Comparison of ENCODE assay signal across 25 cellular contexts in the genomic region with DNA sequence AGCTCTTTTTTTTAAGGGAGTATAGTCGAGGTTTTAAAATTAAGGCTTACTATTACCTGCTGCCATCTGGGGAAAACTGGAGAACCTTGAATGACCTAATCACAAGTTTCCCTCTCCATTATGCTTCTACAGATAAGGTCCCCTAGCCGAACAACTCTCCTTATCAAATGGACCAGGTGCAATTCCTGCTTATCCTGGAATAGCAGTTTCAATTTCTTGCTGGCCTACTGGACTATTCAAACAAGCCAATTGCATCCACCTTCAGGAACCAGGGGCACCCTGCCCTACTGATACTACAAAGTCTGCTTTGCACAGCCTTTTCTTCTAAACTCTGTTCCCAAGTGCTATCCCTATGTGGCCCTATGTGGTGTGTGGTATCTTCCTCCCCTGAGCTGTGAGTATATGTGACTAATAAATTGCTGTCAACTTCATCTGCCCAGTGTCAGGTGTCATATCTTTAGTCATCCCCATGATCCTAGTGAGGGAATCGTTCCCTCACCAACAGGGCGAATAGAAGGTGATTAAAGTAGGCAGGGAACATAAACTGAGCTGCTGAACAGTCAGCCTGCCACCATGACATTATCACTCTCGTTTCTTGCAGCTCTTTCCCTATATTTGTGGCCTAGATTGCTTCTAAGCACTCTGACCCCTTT.
"Had no signal": no experiment of that assay in that cellular context is flagged by ENCODE, and none has a peak within 500 bp of the region (broad histone marks: within the 10 kb centered on the region; RNA-seq: fewer than 3 reads in every experiment).

No MANE protein-coding gene starts in this region.

- H3K4me1 ChIP-seq: adrenal gland, ascending aorta, right lobe of liver, tibial nerve had no signal

- H3K9me3 ChIP-seq: adrenal gland, ascending aorta, heart right ventricle, left ventricle myocardium inferior, mucosa of descending colon, right lobe of liver, suprapubic skin, tibial nerve had no signal

- H3K4me3 ChIP-seq: adrenal gland, ascending aorta, coronary artery, heart right ventricle, left ventricle myocardium inferior, lung, mucosa of descending colon, right lobe of liver, suprapubic skin, tibial nerve had no signal

- DNase-seq: activated CD4-positive, alpha-beta T cell treated with anti-CD3 and anti-CD28 coated beads for 36 hours; activated CD4-positive, CD25-positive, alpha-beta regulatory T cell; activated CD8-positive, alpha-beta memory T cell treated with anti-CD3 and anti-CD28 coated beads for 24 hours; activated effector memory CD4-positive, alpha-beta T cell treated with anti-CD3 and anti-CD28 coated beads, Interleukin-2, amount 50 U/mL, for 16 hours; activated naive CD4-positive, alpha-beta T cell treated with anti-CD3 and anti-CD28 coated beads for 36 hours; activated naive CD8-positive, alpha-beta T cell treated with anti-CD3 and anti-CD28 coated beads for 36 hours; activated T-cell treated with anti-CD3 and anti-CD28 coated beads, Interleukin-2, amount 50 U/mL, for 1 hour; adrenal gland; effector memory CD8-positive, alpha-beta T cell; foreskin fibroblast; heart right ventricle; kidney glomerular epithelial cell; left ventricle myocardium inferior; mucosa of descending colon; posterior cingulate gyrus; right lobe of liver; stimulated activated CD4-positive, alpha-beta T cell treated with anti-CD3 and anti-CD28 coated beads, Interleukin-12 subunit alpha, Interleukin-12 subunit beta, amount 100 ng/mL, for 4 hours; stimulated activated CD4-positive, alpha-beta T cell treated with anti-CD3 and anti-CD28 coated beads, Interleukin-4, amount 100 ng/mL, for 24 hours; T-helper 2 cell had no signal

- ATAC-seq: activated CD4-positive, alpha-beta T cell treated with anti-CD3 and anti-CD28 coated beads for 36 hours; effector memory CD8-positive, alpha-beta T cell; heart right ventricle; mucosa of descending colon; right lobe of liver; stimulated activated effector memory CD8-positive, alpha-beta T cell treated with anti-CD3 and anti-CD28 coated beads, Interleukin-12 subunit alpha, Interleukin-12 subunit beta, amount 100 ng/mL, for 72 hours had no signal

- H3K27ac ChIP-seq: adrenal gland, ascending aorta, heart right ventricle, left ventricle myocardium inferior, right lobe of liver, suprapubic skin, tibial nerve had no signal

- H3K36me3 ChIP-seq: adrenal gland, ascending aorta, heart right ventricle, left ventricle myocardium inferior, right lobe of liver, suprapubic skin, tibial nerve had no signal

- H3K27me3 ChIP-seq: ascending aorta, suprapubic skin had no signal
